Comparison of ENCODE assay signal across 1 cellular context in genomic region chr16:28195859-28196258, GRCh38.
TF ChIP-seq lines count a peak whose summit lies in the region.

No MANE protein-coding gene starts in this region.

TF ChIP-seq in GM23338, 12 proteins besides CTCF, POLR2A, EP300 and RAD21 (continued from another document):
- no peak for TF ChIP-seq ZNF462 (CRISPR knock-in tag; IDR thresholded peaks at IDR 0.05)
- TF ChIP-seq STAT1 (IDR thresholded peaks at IDR 0.05; ENCODE audit: unreplicated experiment), result no peak
- no peak for TF ChIP-seq ZNF331 (CRISPR knock-in tag; IDR thresholded peaks at IDR 0.05; ENCODE audit: low read depth)
- TF ChIP-seq, protein P1, sequence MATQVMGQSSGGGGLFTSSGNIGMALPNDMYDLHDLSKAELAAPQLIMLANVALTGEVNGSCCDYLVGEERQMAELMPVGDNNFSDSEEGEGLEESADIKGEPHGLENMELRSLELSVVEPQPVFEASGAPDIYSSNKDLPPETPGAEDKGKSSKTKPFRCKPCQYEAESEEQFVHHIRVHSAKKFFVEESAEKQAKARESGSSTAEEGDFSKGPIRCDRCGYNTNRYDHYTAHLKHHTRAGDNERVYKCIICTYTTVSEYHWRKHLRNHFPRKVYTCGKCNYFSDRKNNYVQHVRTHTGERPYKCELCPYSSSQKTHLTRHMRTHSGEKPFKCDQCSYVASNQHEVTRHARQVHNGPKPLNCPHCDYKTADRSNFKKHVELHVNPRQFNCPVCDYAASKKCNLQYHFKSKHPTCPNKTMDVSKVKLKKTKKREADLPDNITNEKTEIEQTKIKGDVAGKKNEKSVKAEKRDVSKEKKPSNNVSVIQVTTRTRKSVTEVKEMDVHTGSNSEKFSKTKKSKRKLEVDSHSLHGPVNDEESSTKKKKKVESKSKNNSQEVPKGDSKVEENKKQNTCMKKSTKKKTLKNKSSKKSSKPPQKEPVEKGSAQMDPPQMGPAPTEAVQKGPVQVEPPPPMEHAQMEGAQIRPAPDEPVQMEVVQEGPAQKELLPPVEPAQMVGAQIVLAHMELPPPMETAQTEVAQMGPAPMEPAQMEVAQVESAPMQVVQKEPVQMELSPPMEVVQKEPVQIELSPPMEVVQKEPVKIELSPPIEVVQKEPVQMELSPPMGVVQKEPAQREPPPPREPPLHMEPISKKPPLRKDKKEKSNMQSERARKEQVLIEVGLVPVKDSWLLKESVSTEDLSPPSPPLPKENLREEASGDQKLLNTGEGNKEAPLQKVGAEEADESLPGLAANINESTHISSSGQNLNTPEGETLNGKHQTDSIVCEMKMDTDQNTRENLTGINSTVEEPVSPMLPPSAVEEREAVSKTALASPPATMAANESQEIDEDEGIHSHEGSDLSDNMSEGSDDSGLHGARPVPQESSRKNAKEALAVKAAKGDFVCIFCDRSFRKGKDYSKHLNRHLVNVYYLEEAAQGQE (IDR thresholded peaks at IDR 0.05; ENCODE audit: unreplicated experiment), result no peak
- no peak for TF ChIP-seq ZNF114 (CRISPR knock-in tag; IDR thresholded peaks at IDR 0.05)
- TF ChIP-seq JUNB (IDR thresholded peaks at IDR 0.05; ENCODE audit: unreplicated experiment), result no peak
